ENCODE assay signal across 23 cellular contexts in the genomic region with DNA sequence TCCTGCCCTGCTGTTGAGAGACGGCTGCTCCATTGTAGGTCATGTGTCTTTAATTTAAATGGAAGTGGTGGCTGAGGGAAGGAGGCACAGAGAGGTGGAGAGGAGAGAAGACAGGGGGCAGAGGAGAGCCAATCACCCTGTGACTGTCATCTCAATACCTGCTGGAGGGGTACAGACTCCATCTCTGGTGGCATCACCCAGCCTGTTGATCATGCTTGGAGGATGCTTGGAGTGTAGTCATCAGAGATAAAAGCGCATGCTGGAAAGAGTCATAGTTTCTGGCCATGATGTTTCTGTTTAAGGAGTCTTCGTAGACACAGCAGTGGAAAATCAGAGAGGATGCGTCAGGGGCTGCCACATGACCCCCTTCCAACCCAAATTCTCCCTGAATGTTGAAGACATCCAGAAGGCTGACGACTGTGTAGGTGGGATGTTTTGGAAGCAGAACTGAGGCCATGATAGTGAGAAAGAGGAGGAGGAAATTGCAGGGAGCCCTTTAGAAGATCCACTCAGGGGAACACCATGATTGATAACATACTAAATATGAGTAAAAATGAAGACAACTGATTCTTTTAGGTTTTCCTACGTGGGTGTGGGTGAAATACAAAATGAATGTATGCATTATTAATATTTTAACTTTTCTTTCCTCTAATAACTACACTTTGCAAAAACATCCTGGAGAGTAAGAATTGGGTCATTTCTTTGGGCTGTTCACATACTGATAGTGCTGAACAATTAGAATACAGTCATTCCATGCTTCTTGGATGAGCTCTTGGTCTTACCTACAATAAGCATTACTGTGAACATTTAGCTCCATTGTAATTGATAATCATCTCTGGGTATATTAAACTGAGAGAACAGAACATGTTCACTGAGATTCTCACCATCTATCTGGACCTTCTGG.
DNase-seq lines count a peak whose midpoint lies in the region; ATAC-seq and TF ChIP-seq lines count a peak whose summit lies in the region.
"Had no signal": no experiment of that assay in that cellular context is flagged by ENCODE, and none has a peak within 500 bp of the region (broad histone marks: within the 10 kb centered on the region; RNA-seq: fewer than 3 reads in every experiment).

No MANE protein-coding gene starts in this region.

- H3K27ac ChIP-seq in cingulate gyrus (ENCODE audit: low read depth, low read length): peak overlapping the region; percentile 62
- no peak overlapping the region for H3K27ac ChIP-seq in esophagus squamous epithelium
- H3K27ac ChIP-seq: body of pancreas, esophagus muscularis mucosa, gastrocnemius medialis, lower lobe of right lung, thoracic aorta had no signal

- WGBS in esophagus squamous epithelium, 2 donors: 51 to 56% methylated on average over 5 to 6 of the region's 6 CpGs

- H3K9me3 Mint-ChIP-seq in activated T-cell treated with anti-CD3 and anti-CD28 coated beads, Interleukin-2, amount 50 U/mL, for 24 hours: no peaks in the 10 kb centered on the region
- H3K9me3 Mint-ChIP-seq: activated naive CD8-positive, alpha-beta T cell treated with anti-CD3 and anti-CD28 coated beads, Interleukin-2, amount 10 ng/mL, durations not matched to agents 7 days and 5 days; T-helper 2 cell treated with Interferon-gamma antibody and Interleukin-4, amounts not matched to agents 5 μg/mL and 100 μg/mL, for 36 hours had no signal

- H3K4me1 ChIP-seq in esophagus squamous epithelium: no peaks in the 10 kb centered on the region
- H3K4me1 ChIP-seq: body of pancreas, esophagus muscularis mucosa, gastrocnemius medialis, lower lobe of right lung had no signal

- H3K9me3 ChIP-seq in T-helper 17 cell (ENCODE audit: control insufficient read depth, low read length, poor library complexity, severe bottlenecking) (no peaks in the 10 kb centered on the region), esophagus squamous epithelium (no peaks in the 10 kb centered on the region)
- H3K9me3 ChIP-seq: body of pancreas, esophagus muscularis mucosa, gastrocnemius medialis, lower lobe of right lung, thoracic aorta had no signal

- H3K36me3 ChIP-seq in esophagus squamous epithelium: no peaks in the 10 kb centered on the region
- H3K36me3 ChIP-seq: esophagus muscularis mucosa, gastrocnemius medialis, lower lobe of right lung, thoracic aorta had no signal

- no peak for TF ChIP-seq POLR2A in esophagus squamous epithelium (IDR thresholded peaks at IDR 0.05)

- peaks cover 28% of the 10 kb centered on the region for H3K4me1 Mint-ChIP-seq in activated T-cell treated with anti-CD3 and anti-CD28 coated beads, Interleukin-2, amount 50 U/mL, for 24 hours (ENCODE audit: low read depth)
- H3K4me1 Mint-ChIP-seq in T-helper 17 cell: peaks cover 3% of the 10 kb centered on the region
- H3K4me1 Mint-ChIP-seq: activated naive CD8-positive, alpha-beta T cell treated with anti-CD3 and anti-CD28 coated beads, Interleukin-2, amount 10 ng/mL, durations not matched to agents 7 days and 5 days had no signal

- H3K27me3 ChIP-seq in esophagus squamous epithelium: peaks cover 0 to 6% (median 0%) of the 10 kb centered on the region in 4 donors
- H3K27me3 ChIP-seq: body of pancreas, esophagus muscularis mucosa, gastrocnemius medialis had no signal

- intact Hi-C loops in esophagus squamous epithelium (cut with DNase I): no loop called here

- no peaks in the 10 kb centered on the region for H3K36me3 Mint-ChIP-seq in activated T-cell treated with anti-CD3 and anti-CD28 coated beads, Interleukin-2, amount 50 U/mL, for 24 hours (ENCODE audit: low read depth)
- H3K36me3 Mint-ChIP-seq in T-helper 17 cell (ENCODE audit: low read depth): peaks cover 6% of the 10 kb centered on the region
- H3K36me3 Mint-ChIP-seq: activated naive CD8-positive, alpha-beta T cell treated with anti-CD3 and anti-CD28 coated beads, Interleukin-2, amount 10 ng/mL, durations not matched to agents 7 days and 5 days had no signal

- DNase-seq in activated T-cell treated with anti-CD3 and anti-CD28 coated beads for 24 hours (ENCODE audit: low read depth) (peak; percentile 12), activated T-cell treated with anti-CD3 and anti-CD28 coated beads for 4 hours (no peak), left lobe of liver (ENCODE audit: low spot score) (no peak), T-helper 17 cell (no peak), esophagus squamous epithelium (lab: John Stamatoyannopoulos, UW) (no peak)
- DNase-seq in activated T-cell treated with anti-CD3 and anti-CD28 coated beads, Interleukin-2, amount 50 U/mL, for 24 hours: peak; percentile 31
- DNase-seq in stimulated activated CD4-positive, alpha-beta T cell treated with anti-CD3 and anti-CD28 coated beads, Interleukin-4, amount 100 ng/mL, for 48 hours (ENCODE audit: low read depth in 2 of 2): peak; percentile 18 to 32
- DNase-seq: activated naive CD8-positive, alpha-beta T cell treated with anti-CD3 and anti-CD28 coated beads, Interleukin-2, amount 10 ng/mL, durations not matched to agents 7 days and 5 days; body of pancreas; C1 segment of cervical spinal cord; effector memory CD4-positive, alpha-beta T cell; gastrocnemius medialis; Karpas-422; lower lobe of right lung; MV-4-11; NCI-H1694 treated with DMSO at 0.1 percent for 48 hours; NCI-H82 had no signal

- ATAC-seq in left lobe of liver (no peak), T-helper 17 cell (no peak)
- ATAC-seq: body of pancreas, gastrocnemius medialis, lower lobe of right lung, SK-N-SH treated with all-trans-retinoic acid at 6 μM for 48 hours had no signal

- no peak for TF ChIP-seq CTCF in esophagus squamous epithelium (IDR thresholded peaks at IDR 0.05)

- H3K4me3 Mint-ChIP-seq in activated T-cell treated with anti-CD3 and anti-CD28 coated beads, Interleukin-2, amount 50 U/mL, for 24 hours: no peak overlapping the region
- H3K4me3 Mint-ChIP-seq in T-helper 17 cell: no peak overlapping the region
- H3K4me3 Mint-ChIP-seq: activated naive CD8-positive, alpha-beta T cell treated with anti-CD3 and anti-CD28 coated beads, Interleukin-2, amount 10 ng/mL, durations not matched to agents 7 days and 5 days; neural crest cell; T-helper 2 cell treated with Interferon-gamma antibody and Interleukin-4, amounts not matched to agents 5 μg/mL and 100 μg/mL, for 36 hours had no signal

- H3K4me3 ChIP-seq in esophagus squamous epithelium: no peak overlapping the region
- H3K4me3 ChIP-seq: body of pancreas, esophagus muscularis mucosa, gastrocnemius medialis, lower lobe of right lung, thoracic aorta had no signal

- H3K27ac Mint-ChIP-seq in activated T-cell treated with anti-CD3 and anti-CD28 coated beads, Interleukin-2, amount 50 U/mL, for 24 hours: peak overlapping the region; percentile 92
- H3K27ac Mint-ChIP-seq in T-helper 17 cell: no peak overlapping the region
- H3K27ac Mint-ChIP-seq: activated naive CD8-positive, alpha-beta T cell treated with anti-CD3 and anti-CD28 coated beads, Interleukin-2, amount 10 ng/mL, durations not matched to agents 7 days and 5 days; T-helper 2 cell treated with Interferon-gamma antibody and Interleukin-4, amounts not matched to agents 5 μg/mL and 100 μg/mL, for 36 hours had no signal

- H3K27me3 Mint-ChIP-seq in activated T-cell treated with anti-CD3 and anti-CD28 coated beads, Interleukin-2, amount 50 U/mL, for 24 hours: peaks cover 32% of the 10 kb centered on the region
- peaks cover 31% of the 10 kb centered on the region for H3K27me3 Mint-ChIP-seq in T-helper 17 cell

Comparison
In these comparisons a context has a peak if more than half of its experiments do, and no peak if none do; other contexts are left out.
1. DNase-seq: peak in activated T-cell treated with anti-CD3 and anti-CD28 coated beads for 24 hours (single experiment), activated T-cell treated with anti-CD3 and anti-CD28 coated beads, Interleukin-2, amount 50 U/mL, for 24 hours (single experiment) and stimulated activated CD4-positive, alpha-beta T cell treated with anti-CD3 and anti-CD28 coated beads, Interleukin-4, amount 100 ng/mL, for 48 hours (2 of 2); none in activated T-cell treated with anti-CD3 and anti-CD28 coated beads for 4 hours (single experiment), left lobe of liver (single experiment), T-helper 17 cell (0 of 3) and esophagus squamous epithelium (single experiment).